In genomic region chr2:15944325-15945017, GRCh38 we compare ENCODE assay signal across 14 cellular contexts. TPM values are rescaled to one million over a fixed set of nuclear protein-coding genes. Genes with fewer than 3 reads are reported as not detected.
DNase-seq lines count a peak whose midpoint lies in the region; ATAC-seq, FAIRE-seq and TF ChIP-seq lines count a peak whose summit lies in the region.
"Had no signal": no experiment of that assay in that cellular context is flagged by ENCODE, and none has a peak within 500 bp of the region (broad histone marks: within the 10 kb centered on the region; RNA-seq: fewer than 3 reads in every experiment).

No MANE protein-coding gene starts in this region.

- peak overlapping the region; percentile 84 for H3K27ac ChIP-seq in substantia nigra (ENCODE audit: low read depth, low read length, poor library complexity, severe bottlenecking)
- H3K27ac ChIP-seq in foreskin keratinocyte, result no peak overlapping the region

- DNase-seq in activated naive CD8-positive, alpha-beta T cell treated with anti-CD3 and anti-CD28 coated beads for 36 hours, result no peak
- no peak for DNase-seq in WTC11 (ENCODE audit: low spot score)
- peak; percentile 7 for DNase-seq in medulla oblongata (ENCODE audit: extremely low spot score)
- DNase-seq in substantia nigra (lab: John Stamatoyannopoulos, UW), result no peak
- DNase-seq in RCC 7860 (ENCODE audit: low spot score), result no peak
- no peak for DNase-seq in foreskin keratinocyte
- no peak for DNase-seq in activated CD4-positive, alpha-beta T cell treated with anti-CD3 and anti-CD28 coated beads for 36 hours
- DNase-seq: activated CD4-positive, alpha-beta T cell treated with anti-CD3 and anti-CD28 coated beads for 48 hours; activated naive CD8-positive, alpha-beta T cell treated with anti-CD3 and anti-CD28 coated beads, Interleukin-2, amount 10 ng/mL, durations not matched to agents 7 days and 5 days; MG63; NCI-H2029 treated with DMSO at 0.1 percent for 48 hours; stimulated activated CD4-positive, alpha-beta T cell treated with anti-CD3 and anti-CD28 coated beads, Interleukin-1b, Interleukin-23, amount 100 ng/mL, for 48 hours had no signal

- POLR2A ChIA-PET in WTC11 (lab: Charles Lee), result interaction anchor here (0.8 kb wide), 1 partner anchor 236 kb away, joined by 3 read pairs; no protein-coding TSS in a partner anchor
- POLR2A ChIA-PET in activated CD4-positive, alpha-beta T cell treated with anti-CD3 and anti-CD28 coated beads for 36 hours (lab: Charles Lee), result no interaction called here

- no peaks in the 10 kb centered on the region for H3K9me3 Mint-ChIP-seq in activated naive CD8-positive, alpha-beta T cell (ENCODE audit: low read depth)
- no peaks in the 10 kb centered on the region for H3K9me3 Mint-ChIP-seq in activated naive CD8-positive, alpha-beta T cell treated with anti-CD3 and anti-CD28 coated beads for 36 hours
- H3K9me3 Mint-ChIP-seq in WTC11, result no peaks in the 10 kb centered on the region
- H3K9me3 Mint-ChIP-seq in activated CD4-positive, alpha-beta T cell treated with anti-CD3 and anti-CD28 coated beads for 36 hours (ENCODE audit: low read depth), result no peaks in the 10 kb centered on the region
- H3K9me3 Mint-ChIP-seq: activated naive CD8-positive, alpha-beta T cell treated with anti-CD3 and anti-CD28 coated beads, Interleukin-2, amount 10 ng/mL, durations not matched to agents 7 days and 5 days had no signal

- H3K27ac Mint-ChIP-seq in activated naive CD8-positive, alpha-beta T cell, result no peak overlapping the region
- no peak overlapping the region for H3K27ac Mint-ChIP-seq in activated naive CD8-positive, alpha-beta T cell treated with anti-CD3 and anti-CD28 coated beads for 36 hours
- peak overlapping the region; percentile 87; the same call in 1 of the 2 replicates for H3K27ac Mint-ChIP-seq in WTC11
- no peak overlapping the region for H3K27ac Mint-ChIP-seq in activated CD4-positive, alpha-beta T cell treated with anti-CD3 and anti-CD28 coated beads for 36 hours
- H3K27ac Mint-ChIP-seq: activated naive CD8-positive, alpha-beta T cell treated with anti-CD3 and anti-CD28 coated beads, Interleukin-2, amount 10 ng/mL, durations not matched to agents 7 days and 5 days had no signal

- intact Hi-C loops in activated CD4-positive, alpha-beta T cell treated with anti-CD3 and anti-CD28 coated beads for 36 hours (cut with DNase I, micrococcal nuclease), result loop anchor here (5.0 to 10.0 kb wide), 4 partner anchors 70 to 563 kb away; no protein-coding TSS in a partner anchor

- H3K4me1 Mint-ChIP-seq in activated naive CD8-positive, alpha-beta T cell (ENCODE audit: low read depth), result peaks cover 30% of the 10 kb centered on the region
- H3K4me1 Mint-ChIP-seq in activated naive CD8-positive, alpha-beta T cell treated with anti-CD3 and anti-CD28 coated beads for 36 hours, result peaks cover 19% of the 10 kb centered on the region
- H3K4me1 Mint-ChIP-seq in WTC11, result peaks cover 55% of the 10 kb centered on the region
- peaks cover 25% of the 10 kb centered on the region for H3K4me1 Mint-ChIP-seq in activated CD4-positive, alpha-beta T cell treated with anti-CD3 and anti-CD28 coated beads for 36 hours

- H3K4me1 ChIP-seq in foreskin keratinocyte, result no peaks in the 10 kb centered on the region

- H3K27me3 ChIP-seq in foreskin keratinocyte, result peaks cover 50% of the 10 kb centered on the region

- TF ChIP-seq CTCF in WTC11 (IDR thresholded peaks at IDR 0.05) (no peak), foreskin keratinocyte (conservative IDR thresholded peaks at IDR 0.05) (no peak)

- CTCF ChIA-PET in WTC11 (lab: Charles Lee), result interaction anchor here (1.1 to 1.7 kb wide), 5 partner anchors 13 to 338 kb away, joined by 3 to 12 read pairs (median 5); no protein-coding TSS in a partner anchor
- CTCF ChIA-PET in activated CD4-positive, alpha-beta T cell treated with anti-CD3 and anti-CD28 coated beads for 36 hours (lab: Charles Lee), result interaction anchor here (0.7 to 1.2 kb wide), 4 partner anchors 21 to 1806 kb away, joined by 3 read pairs; no protein-coding TSS in a partner anchor

- FAIRE-seq in RCC 7860 (lab: Jason Lieb, UNC), result no peak
- FAIRE-seq: A204.1 had no signal

- ATAC-seq in WTC11 (no peak), foreskin keratinocyte (no peak)
- no peak for ATAC-seq in activated CD4-positive, alpha-beta T cell treated with anti-CD3 and anti-CD28 coated beads for 36 hours

- H3K27me3 Mint-ChIP-seq in activated naive CD8-positive, alpha-beta T cell, result peaks cover 4% of the 10 kb centered on the region
- peaks cover 40% of the 10 kb centered on the region for H3K27me3 Mint-ChIP-seq in activated naive CD8-positive, alpha-beta T cell treated with anti-CD3 and anti-CD28 coated beads for 36 hours
- no peaks in the 10 kb centered on the region; the same call in 1 of the 2 replicates for H3K27me3 Mint-ChIP-seq in WTC11 (ENCODE audit: low read depth)
- H3K27me3 Mint-ChIP-seq in activated CD4-positive, alpha-beta T cell treated with anti-CD3 and anti-CD28 coated beads for 36 hours, result peaks cover 22% of the 10 kb centered on the region

- peak overlapping the region; percentile 13 for H3K4me3 Mint-ChIP-seq in activated naive CD8-positive, alpha-beta T cell
- no peak overlapping the region for H3K4me3 Mint-ChIP-seq in activated naive CD8-positive, alpha-beta T cell treated with anti-CD3 and anti-CD28 coated beads for 36 hours
- peak overlapping the region; percentile 98 for H3K4me3 Mint-ChIP-seq in WTC11
- H3K4me3 Mint-ChIP-seq in activated CD4-positive, alpha-beta T cell treated with anti-CD3 and anti-CD28 coated beads for 36 hours, result no peak overlapping the region
- H3K4me3 Mint-ChIP-seq: activated naive CD8-positive, alpha-beta T cell treated with anti-CD3 and anti-CD28 coated beads, Interleukin-2, amount 10 ng/mL, durations not matched to agents 7 days and 5 days had no signal

- no peaks in the 10 kb centered on the region for H3K36me3 Mint-ChIP-seq in activated naive CD8-positive, alpha-beta T cell
- H3K36me3 Mint-ChIP-seq in activated naive CD8-positive, alpha-beta T cell treated with anti-CD3 and anti-CD28 coated beads for 36 hours, result no peaks in the 10 kb centered on the region
- peaks cover 60% of the 10 kb centered on the region for H3K36me3 Mint-ChIP-seq in WTC11
- no peaks in the 10 kb centered on the region for H3K36me3 Mint-ChIP-seq in activated CD4-positive, alpha-beta T cell treated with anti-CD3 and anti-CD28 coated beads for 36 hours (ENCODE audit: low read depth)
- H3K36me3 Mint-ChIP-seq: activated naive CD8-positive, alpha-beta T cell treated with anti-CD3 and anti-CD28 coated beads, Interleukin-2, amount 10 ng/mL, durations not matched to agents 7 days and 5 days had no signal

TF ChIP-seq in WTC11, 78 proteins besides CTCF, POLR2A, EP300 and RAD21:
- no peak for TF ChIP-seq MLX (CRISPR knock-in tag; IDR thresholded peaks at IDR 0.05)

RNA-seq across cellular contexts. Expression of gene MYCN, which starts 4.1 kb away (rescaled TPM):
- total RNA-seq in activated naive CD8-positive, alpha-beta T cell treated with anti-CD3 and anti-CD28 coated beads for 36 hours, result under 1 TPM in 1 of 2 experiments, not detected in 1; 0.16 TPM
- total RNA-seq in WTC11 (2021), result 68.3 to 77.5 TPM (median 75.3 TPM) in 3 replicates
- total RNA-seq in foreskin keratinocyte, result 0.10 TPM in 1 of 2 replicates, not detected in the other
- 0.03 and 0.19 TPM in 2 replicates for polyA plus RNA-seq in foreskin keratinocyte
- total RNA-seq in activated CD4-positive, alpha-beta T cell treated with anti-CD3 and anti-CD28 coated beads for 36 hours, result under 1 TPM; 0.18 to 0.28 TPM
- total RNA-seq: activated naive CD8-positive, alpha-beta T cell treated with anti-CD3 and anti-CD28 coated beads, Interleukin-2, amount 10 ng/mL, durations not matched to agents 7 days and 5 days had no signal

Comparison
In these comparisons a context has a peak if more than half of its experiments do, and no peak if none do; other contexts are left out.
1. H3K4me3 Mint-ChIP-seq: peak in activated naive CD8-positive, alpha-beta T cell (single experiment) and WTC11 (single experiment); none in activated naive CD8-positive, alpha-beta T cell treated with anti-CD3 and anti-CD28 coated beads for 36 hours (single experiment) and activated CD4-positive, alpha-beta T cell treated with anti-CD3 and anti-CD28 coated beads for 36 hours (single experiment).
2. RNA of gene MYCN, which starts 4.1 kb away (total RNA-seq): 68.3 to 77.5 TPM in WTC11; 0.18 to 0.28 TPM in activated CD4-positive, alpha-beta T cell treated with anti-CD3 and anti-CD28 coated beads for 36 hours, 0.16 TPM in activated naive CD8-positive, alpha-beta T cell treated with anti-CD3 and anti-CD28 coated beads for 36 hours and 0.10 TPM in foreskin keratinocyte; every median in the first group is over 10 times any median in the second.